16 cellular contexts compared by ENCODE assay signal in the genomic region with DNA sequence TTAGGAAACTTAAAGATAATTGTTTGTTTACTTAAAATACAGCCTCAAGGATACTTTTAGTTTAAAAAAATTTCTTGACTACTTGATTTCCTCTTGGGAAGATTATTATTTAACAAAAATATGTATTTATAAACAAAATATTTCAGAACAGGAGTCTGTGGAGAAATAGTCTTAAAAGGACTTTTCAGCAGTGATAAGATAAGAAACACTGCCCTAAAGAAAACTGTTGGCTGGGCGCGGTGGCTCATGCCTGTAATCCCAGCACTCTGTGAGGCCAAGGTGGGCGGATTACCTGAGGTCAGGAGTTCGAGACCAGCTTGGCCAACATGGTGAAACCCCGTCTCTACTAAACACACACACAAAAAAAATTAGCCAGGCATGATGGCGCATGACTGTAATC.
"Had no signal": no experiment of that assay in that cellular context is flagged by ENCODE, and none has a peak within 500 bp of the region (broad histone marks: within the 10 kb centered on the region; RNA-seq: fewer than 3 reads in every experiment).

No MANE protein-coding gene starts in this region.

- ATAC-seq: activated CD8-positive, alpha-beta T cell treated with anti-CD3 and anti-CD28 coated beads for 36 hours; mucosa of descending colon; natural killer cell treated with Interleukin-12 subunit alpha and Interleukin-12 subunit beta and Interleukin-15 and Interleukin-18, amount 100 ng/mL, for 72 hours; stimulated activated naive CD8-positive, alpha-beta T cell treated with anti-CD3 and anti-CD28 coated beads, Interleukin-15, amount 100 ng/mL, for 72 hours had no signal

- H3K36me3 ChIP-seq: esophagus squamous epithelium, prostate gland, tibial nerve had no signal

- H3K27ac Mint-ChIP-seq: activated CD8-positive, alpha-beta T cell treated with anti-CD3 and anti-CD28 coated beads for 36 hours; natural killer cell treated with Interleukin-12 subunit alpha and Interleukin-12 subunit beta and Interleukin-15 and Interleukin-18, amount 100 ng/mL, for 72 hours; stimulated activated naive CD8-positive, alpha-beta T cell treated with anti-CD3 and anti-CD28 coated beads, Interleukin-15, amount 100 ng/mL, for 72 hours had no signal

- H3K4me1 ChIP-seq: prostate gland had no signal

- H3K27me3 ChIP-seq: body of pancreas, esophagus squamous epithelium, tibial nerve had no signal

- DNase-seq: activated CD4-positive, alpha-beta T cell treated with anti-CD3 and anti-CD28 coated beads for 4 hours; activated CD8-positive, alpha-beta memory T cell treated with anti-CD3 and anti-CD28 coated beads, Interleukin-2, amount 50 U/mL, for 4 hours; activated CD8-positive, alpha-beta T cell treated with anti-CD3 and anti-CD28 coated beads for 36 hours; activated naive CD4-positive, alpha-beta T cell treated with Interleukin-2 at 50 U/mL for 16 hours; body of pancreas; cerebellar nuclear complex; esophagus squamous epithelium; foreskin melanocyte; kidney glomerular epithelial cell; mucosa of descending colon; stimulated activated CD4-positive, alpha-beta T cell treated with anti-CD3 and anti-CD28 coated beads, Interleukin-4, amount 100 ng/mL, for 1 hour; stimulated activated CD8-positive, alpha-beta memory T cell treated with anti-CD3 and anti-CD28 coated beads, Interleukin-4, amount 100 ng/mL, for 48 hours; stimulated activated naive CD8-positive, alpha-beta T cell treated with anti-CD3 and anti-CD28 coated beads, Interleukin-15, amount 100 ng/mL, for 72 hours had no signal

- H3K27ac ChIP-seq: prostate gland had no signal

- H3K27me3 Mint-ChIP-seq: activated CD8-positive, alpha-beta T cell treated with anti-CD3 and anti-CD28 coated beads for 36 hours; natural killer cell treated with Interleukin-12 subunit alpha and Interleukin-12 subunit beta and Interleukin-15 and Interleukin-18, amount 100 ng/mL, for 72 hours; stimulated activated naive CD8-positive, alpha-beta T cell treated with anti-CD3 and anti-CD28 coated beads, Interleukin-15, amount 100 ng/mL, for 72 hours had no signal

- H3K4me3 Mint-ChIP-seq: activated CD8-positive, alpha-beta T cell treated with anti-CD3 and anti-CD28 coated beads for 36 hours; natural killer cell treated with Interleukin-12 subunit alpha and Interleukin-12 subunit beta and Interleukin-15 and Interleukin-18, amount 100 ng/mL, for 72 hours; stimulated activated naive CD8-positive, alpha-beta T cell treated with anti-CD3 and anti-CD28 coated beads, Interleukin-15, amount 100 ng/mL, for 72 hours had no signal

- H3K4me3 ChIP-seq: body of pancreas, mucosa of descending colon, prostate gland had no signal

- H3K9me3 Mint-ChIP-seq: activated CD8-positive, alpha-beta T cell treated with anti-CD3 and anti-CD28 coated beads for 36 hours had no signal

- H3K9me3 ChIP-seq: body of pancreas, esophagus squamous epithelium, mucosa of descending colon, prostate gland, tibial nerve had no signal

- H3K36me3 Mint-ChIP-seq: natural killer cell treated with Interleukin-12 subunit alpha and Interleukin-12 subunit beta and Interleukin-15 and Interleukin-18, amount 100 ng/mL, for 72 hours had no signal
